In the genomic region with DNA sequence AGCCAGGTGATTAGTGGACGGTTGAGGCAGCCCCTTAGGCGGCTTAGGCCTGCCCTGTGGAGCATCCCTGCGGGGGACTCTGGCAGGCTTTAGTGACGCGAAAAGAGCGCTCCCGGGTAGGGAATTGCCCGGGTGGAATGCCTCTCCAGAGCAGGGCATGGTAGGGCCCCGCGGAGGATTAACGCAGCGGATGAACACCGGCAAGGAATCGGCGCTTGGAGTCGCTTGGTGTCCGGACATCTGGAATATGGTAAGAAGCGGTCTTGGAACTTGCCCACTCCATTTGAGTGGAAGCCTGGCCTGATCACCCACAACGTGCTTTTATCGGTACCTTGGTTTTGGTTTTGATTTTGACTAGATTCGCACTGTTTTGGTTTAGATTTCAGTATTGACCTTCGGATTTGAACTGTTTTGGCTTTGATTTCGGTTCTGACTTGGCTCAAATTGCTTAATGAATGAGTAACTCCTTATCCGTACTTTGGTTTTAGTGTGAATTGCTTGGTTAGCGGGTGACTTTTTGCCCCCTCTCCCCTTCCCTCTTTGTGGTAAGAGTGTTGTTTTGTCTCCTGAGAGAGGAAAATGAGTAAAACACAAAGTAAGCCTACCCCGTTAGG, we compare ENCODE assay signal across 1 cellular context.
TF ChIP-seq lines count a peak whose summit lies in the region.

No MANE protein-coding gene starts in this region.

TF ChIP-seq in H1, 55 proteins besides CTCF, POLR2A, EP300 and RAD21:
- no peak for TF ChIP-seq CREB1 (IDR thresholded peaks at IDR 0.05)
